Comparison of ENCODE assay signal across 1 cellular context in genomic region chr7:7180725-7181428, GRCh38.
TF ChIP-seq lines count a peak whose summit lies in the region.

No MANE protein-coding gene starts in this region.

TF ChIP-seq in WTC11, 78 proteins besides CTCF, POLR2A, EP300 and RAD21 (continued from another document):
- TF ChIP-seq SOX15 (CRISPR knock-in tag; IDR thresholded peaks at IDR 0.05) (no peak), ZNF416 (CRISPR knock-in tag; IDR thresholded peaks at IDR 0.05) (no peak), ZNF423 (CRISPR knock-in tag; IDR thresholded peaks at IDR 0.05) (no peak)
